26 cellular contexts compared by ENCODE assay signal in genomic region chr13:23391752-23392151, GRCh38. TPM values are rescaled to one million over a fixed set of nuclear protein-coding genes. Genes with fewer than 3 reads are reported as not detected.
DNase-seq lines count a peak whose midpoint lies in the region; ATAC-seq and TF ChIP-seq lines count a peak whose summit lies in the region.
"Had no signal": no experiment of that assay in that cellular context is flagged by ENCODE, and none has a peak within 500 bp of the region (broad histone marks: within the 10 kb centered on the region; RNA-seq: fewer than 3 reads in every experiment).

No MANE protein-coding gene starts in this region.

- no peaks in the 10 kb centered on the region for H3K36me3 ChIP-seq in H7 (replicated peaks; ENCODE audit: control insufficient read depth, insufficient read depth, low read length)
- H3K36me3 ChIP-seq: adrenal gland, BE2C, breast epithelium, thyroid gland, vagina had no signal

- H3K4me3 ChIP-seq in H7 (ENCODE audit: insufficient read depth, low read depth, low read length) = no peak overlapping the region
- H3K4me3 ChIP-seq: adrenal gland, breast epithelium, K562, thyroid gland, vagina had no signal

- peak; percentile 58 for ATAC-seq in SK-N-SH treated with all-trans-retinoic acid at 6 μM for 48 hours
- ATAC-seq: K562, sciatic nerve had no signal

- peak; percentile 36 for DNase-seq in activated effector memory CD4-positive, alpha-beta T cell treated with anti-CD3 and anti-CD28 coated beads, Interleukin-2, amount 50 U/mL, for 16 hours
- no peak for DNase-seq in activated effector memory CD4-positive, alpha-beta T cell treated with Interleukin-2 at 50 U/mL for 16 hours
- DNase-seq in inferior parietal cortex (ENCODE audit: extremely low spot score) = peak; percentile 5
- DNase-seq in H7 = no peak
- no peak for DNase-seq in HPDE6-E6E7 (ENCODE audit: extremely low spot score)
- DNase-seq in NCI-H1092 (lab: John Stamatoyannopoulos, UW) = no peak
- DNase-seq in foreskin melanocyte = no peak
- DNase-seq: activated CD4-positive, alpha-beta T cell treated with anti-CD3 and anti-CD28 coated beads, Interleukin-2, amount 10 ng/mL, durations not matched to agents 7 days and 5 days; activated naive CD4-positive, alpha-beta T cell treated with anti-CD3 and anti-CD28 coated beads for 36 hours; activated T-cell treated with anti-CD3 and anti-CD28 coated beads, Interleukin-2, amount 50 U/mL, for 48 hours; adrenal gland; BE2C; CD8-positive, alpha-beta memory T cell; effector CD8-positive, alpha-beta T cell; islet precursor cell; left ventricle myocardium superior; NCI-H1417 treated with DMSO at 0.1 percent for 48 hours; NCI-H2081 treated with DMSO at 0.1 percent for 48 hours; NCI-H226; stimulated activated CD4-positive, alpha-beta T cell treated with anti-CD3 and anti-CD28 coated beads, Interleukin-15, amount 100 ng/mL, for 24 hours; thyroid gland had no signal

- no peaks in the 10 kb centered on the region for H3K27me3 ChIP-seq in H7 (ENCODE audit: control insufficient read depth, insufficient read depth, low read length)
- H3K27me3 ChIP-seq: adrenal gland, BE2C, breast epithelium, thyroid gland, vagina had no signal

TF ChIP-seq in SK-N-SH treated with all-trans-retinoic acid at 6 μM for 48 hours, 23 proteins besides CTCF, POLR2A, EP300 and RAD21:
- no peak for TF ChIP-seq OSR1 (CRISPR knock-in tag; IDR thresholded peaks at IDR 0.05)
- no peak for TF ChIP-seq TCF4 (CRISPR knock-in tag; IDR thresholded peaks at IDR 0.05; ENCODE audit: borderline replicate concordance)
- TF ChIP-seq ZFP3 (CRISPR knock-in tag; IDR thresholded peaks at IDR 0.05) = no peak
- TF ChIP-seq PPARA (CRISPR knock-in tag; IDR thresholded peaks at IDR 0.05; ENCODE audit: borderline replicate concordance) = no peak
- no peak for TF ChIP-seq ZNF8 (CRISPR knock-in tag; IDR thresholded peaks at IDR 0.05)
- TF ChIP-seq TOX (CRISPR knock-in tag; IDR thresholded peaks at IDR 0.05; ENCODE audit: borderline replicate concordance) = no peak
- no peak for TF ChIP-seq BACH2 (CRISPR knock-in tag; IDR thresholded peaks at IDR 0.05; ENCODE audit: borderline replicate concordance)
- TF ChIP-seq ESRRG (CRISPR knock-in tag; IDR thresholded peaks at IDR 0.05) = no peak
- no peak for TF ChIP-seq SNAI2 (CRISPR knock-in tag; IDR thresholded peaks at IDR 0.05)
- no peak for TF ChIP-seq ZFP30 (CRISPR knock-in tag; IDR thresholded peaks at IDR 0.05)
- TF ChIP-seq ZNF565 (CRISPR knock-in tag; conservative IDR thresholded peaks at IDR 0.05; ENCODE audit: low read depth) = no peak
- no peak for TF ChIP-seq POU6F1 (CRISPR knock-in tag; IDR thresholded peaks at IDR 0.05; ENCODE audit: borderline replicate concordance, low read depth)
- TF ChIP-seq ARNTL (CRISPR knock-in tag; IDR thresholded peaks at IDR 0.05; ENCODE audit: borderline replicate concordance, low read depth) = no peak
- no peak for TF ChIP-seq CSDC2 (CRISPR knock-in tag; IDR thresholded peaks at IDR 0.05)
- no peak for TF ChIP-seq ISL1 (CRISPR knock-in tag; IDR thresholded peaks at IDR 0.05)

RNA-seq across cellular contexts. Expression of gene SACS, which starts 41.8 kb away (rescaled TPM):
- 40.7 and 42.6 TPM in 2 replicates for total RNA-seq in H7 (2014; rRNA removed; shearing (Covaris generic))

Comparison
In these comparisons a context has a peak if more than half of its experiments do, and no peak if none do; other contexts are left out.
1. DNase-seq: peak in activated effector memory CD4-positive, alpha-beta T cell treated with anti-CD3 and anti-CD28 coated beads, Interleukin-2, amount 50 U/mL, for 16 hours (single experiment) and inferior parietal cortex (single experiment); none in activated effector memory CD4-positive, alpha-beta T cell treated with Interleukin-2 at 50 U/mL for 16 hours (single experiment), H7 (single experiment), HPDE6-E6E7 (single experiment), NCI-H1092 (single experiment) and foreskin melanocyte (single experiment).